In genomic region chr6:153002613-153003293, GRCh38 we compare ENCODE assay signal across 8 cellular contexts. TPM values are rescaled to one million over a fixed set of nuclear protein-coding genes. Genes with fewer than 3 reads are reported as not detected.
DNase-seq lines count a peak whose midpoint lies in the region; ATAC-seq and TF ChIP-seq lines count a peak whose summit lies in the region.

Gene MTRF1L, minus strand, starts transcription at chr6:153002709. Its CDS starts 24 bp downstream, at chr6:153002685.

- peak; percentile 84 for TF ChIP-seq POLR2A in gastroesophageal sphincter (IDR thresholded peaks at IDR 0.05)

- peaks cover 44% of the 10 kb centered on the region for H3K4me1 Mint-ChIP-seq in activated naive CD4-positive, alpha-beta T cell treated with anti-CD3 and anti-CD28 coated beads, Interleukin-2, amount 10 ng/mL, durations not matched to agents 7 days and 5 days

- H3K27me3 ChIP-seq in gastroesophageal sphincter (no peaks in the 10 kb centered on the region), neutrophil (no peaks in the 10 kb centered on the region)

- H3K9me3 ChIP-seq in SK-N-MC (ENCODE audit: low read depth, low read length) (no peaks in the 10 kb centered on the region), gastroesophageal sphincter (no peaks in the 10 kb centered on the region), neutrophil (no peaks in the 10 kb centered on the region)

- no peak for TF ChIP-seq CTCF in gastroesophageal sphincter (IDR thresholded peaks at IDR 0.05)
- TF ChIP-seq CTCF in neutrophil (IDR thresholded peaks at IDR 0.05): peak; percentile 38

- H3K36me3 ChIP-seq in SK-N-MC (ENCODE audit: insufficient read depth, low read length): peaks cover 24% of the 10 kb centered on the region
- peaks cover 0 to 7% of the 10 kb centered on the region in 2 donors for H3K36me3 ChIP-seq in gastroesophageal sphincter
- H3K36me3 ChIP-seq in neutrophil: peaks cover 5% of the 10 kb centered on the region

- H3K4me3 Mint-ChIP-seq in activated naive CD4-positive, alpha-beta T cell treated with anti-CD3 and anti-CD28 coated beads, Interleukin-2, amount 10 ng/mL, durations not matched to agents 7 days and 5 days: peak within 1 kb of the TSS; percentile 95

- H3K4me1 ChIP-seq in gastroesophageal sphincter (peaks cover 11 to 49% (median 16%) of the 10 kb centered on the region in 3 donors), neutrophil (ENCODE audit: control insufficient read depth in 1 of 2, insufficient read depth in 1 of 2, low read depth in 1 of 2, low read length in 1 of 2) (peaks cover 18 to 24% of the 10 kb centered on the region in 2 experiments)

- 0% methylated on average over 8 to 11 of the region's 48 CpGs for WGBS in gastroesophageal sphincter (ENCODE audit: low coverage in 1 of 2), 2 donors

- H3K27ac Mint-ChIP-seq in activated naive CD4-positive, alpha-beta T cell treated with anti-CD3 and anti-CD28 coated beads, Interleukin-2, amount 10 ng/mL, durations not matched to agents 7 days and 5 days: peak within 1 kb of the TSS; percentile 92

- POLR2A ChIA-PET in HEK293T (lab: Yijun Ruan, JAX): interaction anchor here (1.6 to 7.3 kb wide), 3 partner anchors 17 to 20 kb away, joined by 4 to 48 read pairs (median 7); partner anchors contain the start of gene FBXO5

- H3K4me3 ChIP-seq in SK-N-MC: peak within 1 kb of the TSS; percentile 90
- H3K4me3 ChIP-seq in gastroesophageal sphincter: peak within 1 kb of the TSS; percentile 73 to 87
- H3K4me3 ChIP-seq in neutrophil (ENCODE audit: low read depth in 1 of 2, low read length in 1 of 2): peak within 1 kb of the TSS; percentile 86 to 88

- ATAC-seq in gastroesophageal sphincter: peak; percentile 99

- DNase-seq in GM03348 (ENCODE audit: low spot score): peak; percentile 95
- DNase-seq in HEK293T (ENCODE audit: extremely low spot score): peak; percentile 92
- peak; percentile 95 for DNase-seq in MV-4-11 (lab: John Stamatoyannopoulos, UW)
- DNase-seq in SK-N-MC (ENCODE audit: low read depth, low spot score): peak; percentile 93
- peak; percentile 92 for DNase-seq in activated naive CD4-positive, alpha-beta T cell treated with anti-CD3 and anti-CD28 coated beads, Interleukin-2, amount 10 ng/mL, durations not matched to agents 7 days and 5 days
- DNase-seq in substantia nigra (lab: John Stamatoyannopoulos, UW): peak; percentile 35 to 95 (median 84)

- H3K36me3 Mint-ChIP-seq in activated naive CD4-positive, alpha-beta T cell treated with anti-CD3 and anti-CD28 coated beads, Interleukin-2, amount 10 ng/mL, durations not matched to agents 7 days and 5 days: peaks cover 22% of the 10 kb centered on the region

- H3K9ac ChIP-seq in SK-N-MC (ENCODE audit: insufficient read length): peak within 1 kb of the TSS; percentile 95

- H3K27ac ChIP-seq in SK-N-MC (peak within 1 kb of the TSS; percentile 47), gastroesophageal sphincter (peak within 1 kb of the TSS; percentile 79 to 95 (median 89)), neutrophil (peak within 1 kb of the TSS; percentile 74), substantia nigra (ENCODE audit: low read depth, low read length, poor library complexity, severe bottlenecking) (peak within 1 kb of the TSS; percentile 49)

- TF ChIP-seq EP300 in gastroesophageal sphincter (IDR thresholded peaks at IDR 0.05): no peak

- CTCF ChIA-PET in HEK293T (lab: Yijun Ruan, JAX): no interaction called here
- CTCF ChIA-PET in activated naive CD4-positive, alpha-beta T cell treated with anti-CD3 and anti-CD28 coated beads, Interleukin-2, amount 10 ng/mL, durations not matched to agents 7 days and 5 days (lab: Charles Lee): interaction anchor here (1.1 kb wide), 1 partner anchor 17 kb away, joined by 4 read pairs; no protein-coding TSS in a partner anchor

- peaks cover 5% of the 10 kb centered on the region for H3K9me3 Mint-ChIP-seq in activated naive CD4-positive, alpha-beta T cell treated with anti-CD3 and anti-CD28 coated beads, Interleukin-2, amount 10 ng/mL, durations not matched to agents 7 days and 5 days

- peaks cover 6% of the 10 kb centered on the region for H3K27me3 Mint-ChIP-seq in activated naive CD4-positive, alpha-beta T cell treated with anti-CD3 and anti-CD28 coated beads, Interleukin-2, amount 10 ng/mL, durations not matched to agents 7 days and 5 days

TF ChIP-seq in HEK293T, 16 proteins besides CTCF, POLR2A, EP300 and RAD21:
- TF ChIP-seq ELF4 (IDR thresholded peaks at IDR 0.05) (peak; percentile 68), NFRKB (IDR thresholded peaks at IDR 0.05) (no peak), L3MBTL2 (conservative IDR thresholded peaks at IDR 0.05) (peak; percentile 74)

RNA-seq across cellular contexts. Expression of gene MTRF1L, which starts in this region (rescaled TPM):
- total RNA-seq in gastroesophageal sphincter: 10 to 100 TPM; 18.7 to 33.2 (median 24.8) TPM

Comparison
In these comparisons a context has a peak if more than half of its experiments do, and no peak if none do; other contexts are left out.
1. Peak in every context shown above with its lines: DNase-seq, ATAC-seq, H3K4me3 ChIP-seq and H3K27ac ChIP-seq.